8 cellular contexts compared by ENCODE assay signal in genomic region chr10:3781458-3782098, GRCh38. TPM values are rescaled to one million over a fixed set of nuclear protein-coding genes. Genes with fewer than 3 reads are reported as not detected.
DNase-seq lines count a peak whose midpoint lies in the region; ATAC-seq, FAIRE-seq and TF ChIP-seq lines count a peak whose summit lies in the region.

No MANE protein-coding gene starts in this region.

- peaks cover 30% of the 10 kb centered on the region for H3K36me3 ChIP-seq in GM06990 (ENCODE audit: control insufficient read depth, insufficient read depth, low read length)
- H3K36me3 ChIP-seq in keratinocyte (ENCODE audit: control insufficient read depth in 2 of 2, extremely low read depth in 1 of 2, insufficient read depth in 2 of 2, low read length in 2 of 2): peaks cover 46 to 64% of the 10 kb centered on the region in 2 experiments
- H3K36me3 ChIP-seq in stomach: peaks cover 48 to 54% (median 53%) of the 10 kb centered on the region in 4 donors

- no peak overlapping the region for H2AFZ ChIP-seq in keratinocyte (ENCODE audit: control insufficient read depth, low read length)

- peaks cover 64% of the 10 kb centered on the region for H3K79me2 ChIP-seq in keratinocyte (ENCODE audit: control insufficient read depth, insufficient read depth, low read length)

- dilution Hi-C loops in keratinocyte (cut with MboI; ENCODE audit: extremely low pct_ligation_motif_present, low sequenced_read_pairs): no loop called here

- peaks cover 44% of the 10 kb centered on the region for H4K20me1 ChIP-seq in keratinocyte (ENCODE audit: control insufficient read depth, extremely low read depth, insufficient read depth, low read length)

- DNase-seq in GM06990 (ENCODE audit: extremely low read depth, insufficient read length): no peak
- DNase-seq in astrocyte of the cerebellum (ENCODE audit: low read depth): no peak
- no peak for DNase-seq in keratinocyte (ENCODE audit: low read depth, low spot score)
- DNase-seq in stomach: peak; percentile 59
- no peak for DNase-seq in NCI-H187 (lab: John Stamatoyannopoulos, UW)
- DNase-seq in ureter (ENCODE audit: low spot score): no peak

- H3K9ac ChIP-seq in keratinocyte (ENCODE audit: control insufficient read depth, extremely low read depth, insufficient read depth, low read length): peak overlapping the region; percentile 96

- ATAC-seq in GM21381 (IDR thresholded peaks at IDR 0.05; ENCODE audit: unreplicated experiment): no peak

- no peaks in the 10 kb centered on the region for H3K9me1 ChIP-seq in keratinocyte (ENCODE audit: control insufficient read depth, extremely low read depth, insufficient read depth, low read length)

- FAIRE-seq in keratinocyte (lab: Jason Lieb, UNC): no peak

- TF ChIP-seq CTCF in GM06990 (IDR thresholded peaks at IDR 0.05; ENCODE audit: insufficient read depth, low read length, poor library complexity, severe bottlenecking) (peak; percentile 79), astrocyte of the cerebellum (IDR thresholded peaks at IDR 0.05; ENCODE audit: low read depth, low read length, missing control alignments) (peak; percentile 52), keratinocyte (optimal IDR thresholded peaks at IDR 0.05 in 1 of 3, IDR thresholded peaks at IDR 0.05 in 1 of 3, conservative IDR thresholded peaks at IDR 0.05 in 1 of 3; ENCODE audit: extremely low read depth in 1 of 3, insufficient read depth in 2 of 3, low read length in 3 of 3) (peak; percentile 48 to 69 (median 51)), stomach (IDR thresholded peaks at IDR 0.05) (peak in 3 of 7 experiments; percentile 18 to 53 (median 38))

- H3K27me3 ChIP-seq in GM06990 (replicated peaks; ENCODE audit: control insufficient read depth, insufficient read depth, low read length) (no peaks in the 10 kb centered on the region), keratinocyte (ENCODE audit: control insufficient read depth, extremely low read depth, insufficient read depth, low read length) (no peaks in the 10 kb centered on the region), stomach (no peaks in the 10 kb centered on the region)

- H3K27ac ChIP-seq in keratinocyte (ENCODE audit: control insufficient read depth, insufficient read depth, low read length): peak overlapping the region; percentile 100
- peak overlapping the region; percentile 95 to 100 (median 100) for H3K27ac ChIP-seq in stomach

- H3K4me1 ChIP-seq in keratinocyte (ENCODE audit: control insufficient read depth, extremely low read depth, insufficient read depth, low read length): peaks cover 55% of the 10 kb centered on the region
- H3K4me1 ChIP-seq in stomach: peaks cover 53 to 65% (median 62%) of the 10 kb centered on the region in 4 donors

- H3K4me3 ChIP-seq in GM06990 (replicated peaks; ENCODE audit: low read depth, low read length): peak overlapping the region; percentile 95
- H3K4me3 ChIP-seq in astrocyte of the cerebellum (ENCODE audit: low read depth, low read length): peak overlapping the region; percentile 80
- peak overlapping the region; percentile 84 to 98 (median 90) for H3K4me3 ChIP-seq in keratinocyte (ENCODE audit: control insufficient read depth in 2 of 3, extremely low read depth in 1 of 3, insufficient read depth in 2 of 3, low read depth in 1 of 3, low read length in 3 of 3)
- H3K4me3 ChIP-seq in stomach: peak overlapping the region; percentile 64 to 97 (median 78)

- in situ Hi-C loops in astrocyte of the cerebellum (cut with HindIII; ENCODE audit: low sequenced_read_pairs): loop anchor here (25.0 kb wide), 1 partner anchor 981 kb away; no protein-coding TSS in a partner anchor

- intact Hi-C loops in stomach (cut with DNase I; ENCODE audit: low total_unique reads): no loop called here

- WGBS in stomach, 5 donors: 46 to 68% (median 62%) methylated on average over 27 to 30 of the region's 30 CpGs

- H3K4me2 ChIP-seq in keratinocyte (ENCODE audit: control insufficient read depth, extremely low read depth, insufficient read depth, low read depth, low read length): peak overlapping the region; percentile 97

- no peak for TF ChIP-seq POLR2A in stomach (IDR thresholded peaks at IDR 0.05)

- TF ChIP-seq EP300 in stomach (IDR thresholded peaks at IDR 0.05): no peak

- H3K9me3 ChIP-seq in keratinocyte (ENCODE audit: control insufficient read depth, low read depth, low read length): no peaks in the 10 kb centered on the region
- no peaks in the 10 kb centered on the region for H3K9me3 ChIP-seq in stomach

TF ChIP-seq in PFSK-1, 5 proteins besides CTCF, POLR2A, EP300 and RAD21:
- no peak for TF ChIP-seq FOXP2 (optimal IDR thresholded peaks at IDR 0.05; ENCODE audit: borderline replicate concordance, extremely low read depth, extremely low read length, insufficient read depth)
- TF ChIP-seq POLR2AphosphoS5 (IDR thresholded peaks at IDR 0.05; ENCODE audit: low read depth, low read length): no peak
- TF ChIP-seq SIN3A (IDR thresholded peaks at IDR 0.05; ENCODE audit: borderline replicate concordance, insufficient read depth, low read length): peak; percentile 84; the same call in 1 of the 2 replicates

RNA-seq across cellular contexts. Expression of gene KLF6, which starts 3.4 kb away (rescaled TPM):
- polyA plus RNA-seq in PFSK-1 (2012; ENCODE audit: insufficient read length, low read depth): 54.0 TPM
- polyA plus RNA-seq in keratinocyte (174 to 250 TPM (median 213 TPM) in 3 replicates), stomach (10 to 100 TPM; 25.9 to 57.0 (median 31.4) TPM)
- 159 TPM for polyA plus RNA-seq in keratinocyte (2011; ENCODE audit: low read depth)
- 111 and 137 TPM in 2 replicates for polyA plus RNA-seq in keratinocyte (2011; cell fraction: cytosol; rRNA removed)
- 564 and 626 TPM in 2 replicates for polyA plus RNA-seq in keratinocyte (2011; cell fraction: nucleus; rRNA removed)
- 148 and 270 TPM in 2 replicates for polyA plus RNA-seq in keratinocyte (2012; ENCODE audit: low replicate concordance)
- polyA minus RNA-seq in keratinocyte: 425 to 516 TPM (median 456 TPM) in 3 replicates
- 131 TPM for polyA minus RNA-seq in keratinocyte (2011; cell fraction: cytosol; rRNA and poly(A)+ RNA removed)
- 587 and 853 TPM in 2 replicates for polyA minus RNA-seq in keratinocyte (2011; cell fraction: nucleus; rRNA and poly(A)+ RNA removed)
- total RNA-seq in stomach (100 to 1,000 TPM in 4 of 5 donors, 10 to 100 TPM in 1; 78.2 to 187 (median 119) TPM), ureter (171 TPM)
